In the genomic region with DNA sequence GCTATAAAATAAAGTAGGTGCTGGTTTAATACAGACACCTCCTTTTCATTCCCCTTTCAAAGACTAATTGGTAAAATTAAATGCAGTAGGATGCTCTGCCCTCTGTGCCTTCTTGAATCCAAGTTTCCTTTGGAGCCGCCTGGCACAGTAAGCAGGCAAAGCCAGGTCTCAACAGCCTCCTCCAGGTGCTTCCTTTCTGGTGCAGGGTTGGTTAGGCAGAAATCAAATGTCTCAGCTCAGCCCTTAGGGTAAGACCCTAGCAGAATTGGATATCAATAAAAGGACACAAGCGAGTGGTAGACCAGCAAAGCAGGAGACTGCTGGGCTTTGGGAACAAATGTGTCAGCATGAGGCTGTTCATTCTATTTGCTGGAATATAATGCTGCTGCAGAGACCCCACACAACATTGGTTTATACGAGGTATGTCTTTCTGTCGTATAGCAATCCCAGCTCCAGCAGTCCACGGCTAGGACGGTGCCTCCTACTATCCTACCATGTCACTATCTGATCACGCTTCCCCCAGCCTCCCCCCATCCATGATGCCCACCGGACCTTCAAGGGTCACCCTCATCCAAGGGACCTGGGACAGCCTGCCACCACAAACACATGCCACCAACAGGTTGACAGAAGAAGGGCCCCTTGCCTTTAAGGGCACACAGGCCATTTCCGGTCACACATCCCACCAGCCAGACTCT, we compare ENCODE assay signal across 1 cellular context.
TF ChIP-seq lines count a peak whose summit lies in the region.

No MANE protein-coding gene starts in this region.

TF ChIP-seq in HepG2, 621 proteins besides CTCF, POLR2A, EP300 and RAD21:
- TF ChIP-seq ZNF558 (CRISPR knock-in tag; IDR thresholded peaks at IDR 0.05; ENCODE audit: borderline replicate concordance) (no peak), SMARCE1 (IDR thresholded peaks at IDR 0.05; ENCODE audit: borderline replicate concordance) (no peak), ZBTB38 (CRISPR knock-in tag; IDR thresholded peaks at IDR 0.05) (no peak)
- TF ChIP-seq, protein P1, sequence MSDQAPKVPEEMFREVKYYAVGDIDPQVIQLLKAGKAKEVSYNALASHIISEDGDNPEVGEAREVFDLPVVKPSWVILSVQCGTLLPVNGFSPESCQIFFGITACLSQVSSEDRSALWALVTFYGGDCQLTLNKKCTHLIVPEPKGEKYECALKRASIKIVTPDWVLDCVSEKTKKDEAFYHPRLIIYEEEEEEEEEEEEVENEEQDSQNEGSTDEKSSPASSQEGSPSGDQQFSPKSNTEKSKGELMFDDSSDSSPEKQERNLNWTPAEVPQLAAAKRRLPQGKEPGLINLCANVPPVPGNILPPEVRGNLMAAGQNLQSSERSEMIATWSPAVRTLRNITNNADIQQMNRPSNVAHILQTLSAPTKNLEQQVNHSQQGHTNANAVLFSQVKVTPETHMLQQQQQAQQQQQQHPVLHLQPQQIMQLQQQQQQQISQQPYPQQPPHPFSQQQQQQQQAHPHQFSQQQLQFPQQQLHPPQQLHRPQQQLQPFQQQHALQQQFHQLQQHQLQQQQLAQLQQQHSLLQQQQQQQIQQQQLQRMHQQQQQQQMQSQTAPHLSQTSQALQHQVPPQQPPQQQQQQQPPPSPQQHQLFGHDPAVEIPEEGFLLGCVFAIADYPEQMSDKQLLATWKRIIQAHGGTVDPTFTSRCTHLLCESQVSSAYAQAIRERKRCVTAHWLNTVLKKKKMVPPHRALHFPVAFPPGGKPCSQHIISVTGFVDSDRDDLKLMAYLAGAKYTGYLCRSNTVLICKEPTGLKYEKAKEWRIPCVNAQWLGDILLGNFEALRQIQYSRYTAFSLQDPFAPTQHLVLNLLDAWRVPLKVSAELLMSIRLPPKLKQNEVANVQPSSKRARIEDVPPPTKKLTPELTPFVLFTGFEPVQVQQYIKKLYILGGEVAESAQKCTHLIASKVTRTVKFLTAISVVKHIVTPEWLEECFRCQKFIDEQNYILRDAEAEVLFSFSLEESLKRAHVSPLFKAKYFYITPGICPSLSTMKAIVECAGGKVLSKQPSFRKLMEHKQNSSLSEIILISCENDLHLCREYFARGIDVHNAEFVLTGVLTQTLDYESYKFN (CRISPR knock-in tag; conservative IDR thresholded peaks at IDR 0.05) = no peak
